In genomic region chr9:77708416-77708815, GRCh38 we compare ENCODE assay signal across 14 cellular contexts.
A peak's percentile ranks its signal among the peaks of the same experiment; 100 is the strongest.
DNase-seq lines count a peak whose midpoint lies in the region; ATAC-seq and TF ChIP-seq lines count a peak whose summit lies in the region.
"Had no signal": no experiment of that assay in that cellular context is flagged by ENCODE, and none has a peak within 500 bp of the region (broad histone marks: within the 10 kb centered on the region; RNA-seq: fewer than 3 reads in every experiment).

No MANE protein-coding gene starts in this region.

- TF ChIP-seq CTCF in HL-60 (IDR thresholded peaks at IDR 0.05; ENCODE audit: insufficient read depth, low read length) (no peak), brain microvascular endothelial cell (IDR thresholded peaks at IDR 0.05; ENCODE audit: low read depth, low read length, missing control alignments) (no peak), hepatocyte (IDR thresholded peaks at IDR 0.05; ENCODE audit: poor library complexity) (no peak), suprapubic skin (IDR thresholded peaks at IDR 0.05) (no peak)

- no peak overlapping the region for H3K4me2 ChIP-seq in hepatocyte
- H3K4me2 ChIP-seq: GM23338 had no signal

- WGBS in hepatocyte (ENCODE audit: low lambda C conversion rate, missing lambda C conversion rate) = 96% methylated on average over 1 of the region's 1 CpG
- 76% methylated on average over 1 of the region's 1 CpG for WGBS in suprapubic skin

- no peaks in the 10 kb centered on the region for H3K36me3 ChIP-seq in brain microvascular endothelial cell (replicated peaks)
- no peaks in the 10 kb centered on the region for H3K36me3 ChIP-seq in hepatocyte (replicated peaks; ENCODE audit: insufficient read depth, low read depth)
- H3K36me3 ChIP-seq in suprapubic skin = no peaks in the 10 kb centered on the region
- H3K36me3 ChIP-seq: gastrocnemius medialis had no signal

- TF ChIP-seq EP300 in suprapubic skin (IDR thresholded peaks at IDR 0.05) = no peak

- DNase-seq in HL-60 (ENCODE audit: low read depth in 1 of 2, low spot score in 1 of 2) (no peak), brain microvascular endothelial cell (peak; percentile 41), hepatocyte (ENCODE audit: low spot score) (no peak), suprapubic skin (ENCODE audit: low spot score in 2 of 2) (no peak), 8988T (no peak), globus pallidus (ENCODE audit: low spot score) (no peak)
- DNase-seq: activated naive CD4-positive, alpha-beta T cell treated with Interleukin-2 at 50 U/mL for 16 hours; cerebellar nuclear complex; NCI-H2029; NCI-H748 treated with DMSO at 0.1 percent for 48 hours had no signal

- H3K9me3 ChIP-seq in hepatocyte (ENCODE audit: low read depth) (no peaks in the 10 kb centered on the region), suprapubic skin (peaks cover 4% of the 10 kb centered on the region)
- H3K9me3 ChIP-seq: gastrocnemius medialis had no signal

- H3K4me3 ChIP-seq in HL-60 (replicated peaks; ENCODE audit: insufficient read depth, low read length) (no peak overlapping the region), brain microvascular endothelial cell (ENCODE audit: low read depth, low read length) (no peak overlapping the region), hepatocyte (no peak overlapping the region), suprapubic skin (no peak overlapping the region)
- H3K4me3 ChIP-seq: gastrocnemius medialis, GM23338 had no signal

- in situ Hi-C loops in brain microvascular endothelial cell (cut with HindIII; ENCODE audit: low pct_ligation_motif_present, low sequenced_read_pairs) = no loop called here

- no peaks in the 10 kb centered on the region for H3K9me2 ChIP-seq in hepatocyte (replicated peaks; ENCODE audit: insufficient read depth)

- no peaks in the 10 kb centered on the region for H3K27me3 ChIP-seq in HL-60 (ENCODE audit: insufficient read depth, poor library complexity, severe bottlenecking)
- H3K27me3 ChIP-seq in brain microvascular endothelial cell (replicated peaks) = no peaks in the 10 kb centered on the region
- H3K27me3 ChIP-seq in hepatocyte = no peaks in the 10 kb centered on the region
- no peaks in the 10 kb centered on the region for H3K27me3 ChIP-seq in suprapubic skin
- H3K27me3 ChIP-seq: gastrocnemius medialis had no signal

- H3K27ac ChIP-seq in HL-60 (replicated peaks) = peak overlapping the region; percentile 97
- peak overlapping the region; percentile 89 for H3K27ac ChIP-seq in brain microvascular endothelial cell
- H3K27ac ChIP-seq in hepatocyte = peak overlapping the region; percentile 63
- H3K27ac ChIP-seq in suprapubic skin = peak overlapping the region; percentile 14

- no peak for TF ChIP-seq POLR2A in suprapubic skin (IDR thresholded peaks at IDR 0.05)

- no peaks in the 10 kb centered on the region for H4K20me1 ChIP-seq in hepatocyte (ENCODE audit: insufficient read depth, poor library complexity, severe bottlenecking)

- no peaks in the 10 kb centered on the region for H3K79me2 ChIP-seq in hepatocyte

- ATAC-seq in HG02759 (IDR thresholded peaks at IDR 0.05; ENCODE audit: unreplicated experiment) = no peak
- ATAC-seq in HG02840 (IDR thresholded peaks at IDR 0.05; ENCODE audit: low FRiP score, unreplicated experiment) = no peak
- ATAC-seq: GM23338 had no signal

- H2AFZ ChIP-seq in hepatocyte = no peak overlapping the region
- H2AFZ ChIP-seq: GM23338 had no signal

- H3K4me1 ChIP-seq in hepatocyte (ENCODE audit: insufficient read depth) (peaks cover 14% of the 10 kb centered on the region), suprapubic skin (no peaks in the 10 kb centered on the region)
- H3K4me1 ChIP-seq: gastrocnemius medialis had no signal

Comparison
In these comparisons a context has a peak if more than half of its experiments do, and no peak if none do; other contexts are left out.
1. H3K27ac ChIP-seq: peak in every context shown above with its lines; median percentile 97 in HL-60; 89 in brain microvascular endothelial cell; 63 in hepatocyte; 14 in suprapubic skin.